In genomic region chr16:30805056-30805369, GRCh38 we compare ENCODE assay signal across 8 cellular contexts. TPM values are rescaled to one million over a fixed set of nuclear protein-coding genes. Genes with fewer than 3 reads are reported as not detected.
DNase-seq lines count a peak whose midpoint lies in the region; ATAC-seq and TF ChIP-seq lines count a peak whose summit lies in the region.

No MANE protein-coding gene starts in this region.

- peak overlapping the region; percentile 68 for H3K4me2 ChIP-seq in MM.1S (ENCODE audit: low read depth, low read length)

- H3K36me3 Mint-ChIP-seq in naive B cell: no peaks in the 10 kb centered on the region

- peaks cover 14 to 33% (median 21%) of the 10 kb centered on the region in 3 donors for H3K4me1 Mint-ChIP-seq in naive B cell

- H3K9me2 ChIP-seq in MM.1S (replicated peaks; ENCODE audit: insufficient read depth, low read length): no peaks in the 10 kb centered on the region

- H3K27ac Mint-ChIP-seq in naive B cell: peak overlapping the region in 3 of 6 donors; percentile 53 to 69 (median 57)

- H3K79me2 ChIP-seq in MM.1S (ENCODE audit: low read length): no peaks in the 10 kb centered on the region

- DNase-seq in AG04450 (ENCODE audit: low read depth, low spot score): no peak
- no peak for DNase-seq in MM.1S
- peak; percentile 59 for DNase-seq in ecto neural progenitor cell (ENCODE audit: low spot score)
- no peak for DNase-seq in naive B cell
- no peak for DNase-seq in epidermal melanocyte (ENCODE audit: insufficient read length, low spot score)

- peaks cover 18% of the 10 kb centered on the region for H3K4me1 ChIP-seq in MM.1S (ENCODE audit: low read length)

- H3F3A ChIP-seq in MM.1S (ENCODE audit: insufficient read depth, low read length): peaks cover 28% of the 10 kb centered on the region

- no peak for ATAC-seq in naive B cell (ENCODE audit: low read depth in 2 of 2)
- no peak for ATAC-seq in HG02798 (IDR thresholded peaks at IDR 0.05; ENCODE audit: poor library complexity, unreplicated experiment)
- ATAC-seq in GM21528 (IDR thresholded peaks at IDR 0.05; ENCODE audit: low FRiP score, unreplicated experiment): no peak
- no peak for ATAC-seq in GM18909 (IDR thresholded peaks at IDR 0.05; ENCODE audit: poor library complexity, unreplicated experiment)

- no peaks in the 10 kb centered on the region for H3K36me3 ChIP-seq in MM.1S (replicated peaks; ENCODE audit: insufficient read depth, low read length)

- H3K4me3 ChIP-seq in AG04450 (ENCODE audit: low read depth, low read length) (peak overlapping the region; percentile 79), MM.1S (ENCODE audit: low read length) (peak overlapping the region; percentile 94)

- H3K27me3 ChIP-seq in AG04450 (ENCODE audit: control insufficient read depth, insufficient read depth, low read length) (peaks cover 2% of the 10 kb centered on the region), MM.1S (replicated peaks; ENCODE audit: insufficient read depth, low read length) (no peaks in the 10 kb centered on the region)

- no peaks in the 10 kb centered on the region; the same call in 1 of the 2 replicates for H3K9me3 ChIP-seq in AG04450 (ENCODE audit: control insufficient read depth, insufficient read depth, low read length)
- H3K9me3 ChIP-seq in MM.1S (replicated peaks; ENCODE audit: insufficient read depth, low read length): no peaks in the 10 kb centered on the region

- H3K27ac ChIP-seq in AG04450 (ENCODE audit: low read depth, low read length) (peak overlapping the region; percentile 61), MM.1S (ENCODE audit: low read length) (peak overlapping the region; percentile 54; the same call in 1 of the 2 replicates)

- H2AFZ ChIP-seq in MM.1S (ENCODE audit: low read length): peak overlapping the region; percentile 92

- TF ChIP-seq CTCF in AG04450 (IDR thresholded peaks at IDR 0.05; ENCODE audit: low read depth, low read length) (no peak), MM.1S (IDR thresholded peaks at IDR 0.05; ENCODE audit: low read length) (no peak)

- H3K4me3 Mint-ChIP-seq in naive B cell: peak overlapping the region; percentile 81 to 94 (median 85)

- no peaks in the 10 kb centered on the region for H3K9me3 Mint-ChIP-seq in naive B cell

- CTCF ChIA-PET in AG04450 (lab: Charles Lee): interaction anchor here (0.6 to 2.4 kb wide), 6 partner anchors 9 to 137 kb away, joined by 3 to 32 read pairs (median 3); no protein-coding TSS in a partner anchor

- no peaks in the 10 kb centered on the region for H3K27me3 Mint-ChIP-seq in naive B cell

- no peaks in the 10 kb centered on the region for H4K20me1 ChIP-seq in MM.1S (ENCODE audit: insufficient read depth, low read length)

- peak overlapping the region; percentile 90 for H3K9ac ChIP-seq in MM.1S (ENCODE audit: low read length)

- POLR2A ChIA-PET in AG04450 (lab: Yijun Ruan, JAX): interaction anchor here (0.5 to 3.7 kb wide), 11 partner anchors 9 to 97 kb away, joined by 3 to 70 read pairs (median 3); partner anchors contain the start of gene ZNF629

RNA-seq across cellular contexts. Expression of gene ZNF629, which starts 18.0 kb away (rescaled TPM):
- 5.1 and 8.0 TPM in 2 replicates for polyA plus RNA-seq in AG04450 (2011; rRNA removed)
- polyA minus RNA-seq in AG04450 (2011; rRNA and poly(A)+ RNA removed): 9.5 and 9.9 TPM in 2 replicates
- polyA plus RNA-seq in naive B cell (ENCODE audit: low read depth in 6 of 6): 1 to 10 TPM in 1 of 6 donors, under 1 TPM in 4, not detected in 1; 0.23 to 1.4 (median 0.45) TPM

RNA-seq across cellular contexts. Expression of gene RNF40, which starts 42.9 kb away (rescaled TPM):
- 66.8 and 75.5 TPM in 2 replicates for polyA plus RNA-seq in AG04450 (2011; rRNA removed)
- 108 and 117 TPM in 2 replicates for polyA minus RNA-seq in AG04450 (2011; rRNA and poly(A)+ RNA removed)
- 10 to 100 TPM; 15.0 to 51.6 (median 28.8) TPM for polyA plus RNA-seq in naive B cell (ENCODE audit: low read depth in 6 of 6)

RNA-seq across cellular contexts. Expression of gene CFAP119, which starts 43.2 kb away (rescaled TPM):
- polyA plus RNA-seq in AG04450 (2011; rRNA removed): 2.6 and 3.1 TPM in 2 replicates
- 1.9 and 3.6 TPM in 2 replicates for polyA minus RNA-seq in AG04450 (2011; rRNA and poly(A)+ RNA removed)
- polyA plus RNA-seq in naive B cell (ENCODE audit: low read depth in 6 of 6): under 1 TPM; 0.16 to 0.88 (median 0.62) TPM

RNA-seq across cellular contexts. Expression of gene PHKG2, which starts 56.8 kb away (rescaled TPM):
- 21.7 and 26.0 TPM in 2 replicates for polyA plus RNA-seq in AG04450 (2011; rRNA removed)
- polyA minus RNA-seq in AG04450 (2011; rRNA and poly(A)+ RNA removed): 18.6 and 28.5 TPM in 2 replicates
- polyA plus RNA-seq in naive B cell (ENCODE audit: low read depth in 6 of 6): 10 to 100 TPM; 24.7 to 43.9 (median 29.8) TPM
